8 cellular contexts compared by ENCODE assay signal in genomic region chr12:56631790-56632700, GRCh38. TPM values are rescaled to one million over a fixed set of nuclear protein-coding genes. Genes with fewer than 3 reads are reported as not detected.
DNase-seq lines count a peak whose midpoint lies in the region; ATAC-seq and TF ChIP-seq lines count a peak whose summit lies in the region.

No MANE protein-coding gene starts in this region.

- no peak for TF ChIP-seq RAD21 in neural cell (conservative IDR thresholded peaks at IDR 0.05)

- no peak for TF ChIP-seq EP300 in neural cell (conservative IDR thresholded peaks at IDR 0.05; ENCODE audit: poor library complexity, severe bottlenecking)
- TF ChIP-seq EP300 in upper lobe of left lung (IDR thresholded peaks at IDR 0.05), result no peak

- no peaks in the 10 kb centered on the region for H3K9me3 ChIP-seq in NT2/D1 (ENCODE audit: insufficient read depth, low read length)
- no peaks in the 10 kb centered on the region for H3K9me3 ChIP-seq in neural cell (ENCODE audit: low read length)
- no peaks in the 10 kb centered on the region for H3K9me3 ChIP-seq in upper lobe of left lung

- H3K27me3 ChIP-seq in NT2/D1 (ENCODE audit: insufficient read depth, insufficient read length), result no peaks in the 10 kb centered on the region
- H3K27me3 ChIP-seq in neural cell (ENCODE audit: insufficient read depth, low read depth, low read length), result no peaks in the 10 kb centered on the region
- no peaks in the 10 kb centered on the region for H3K27me3 ChIP-seq in upper lobe of left lung

- H3K9ac ChIP-seq in NT2/D1 (ENCODE audit: insufficient read length, low read depth) (peak overlapping the region; percentile 51), neural cell (ENCODE audit: low read length) (no peak overlapping the region)

- H3K4me2 ChIP-seq in neural cell (ENCODE audit: low read length), result no peak overlapping the region

- no peak for TF ChIP-seq CTCF in fibroblast of pulmonary artery (IDR thresholded peaks at IDR 0.05; ENCODE audit: low read length, missing control alignments)
- no peak for TF ChIP-seq CTCF in neural cell (IDR thresholded peaks at IDR 0.05; ENCODE audit: poor library complexity, severe bottlenecking)
- no peak for TF ChIP-seq CTCF in upper lobe of left lung (IDR thresholded peaks at IDR 0.05)

- peaks cover 15% of the 10 kb centered on the region for H3K4me1 ChIP-seq in NT2/D1 (ENCODE audit: insufficient read depth, insufficient read length)
- peaks cover 57 to 71% (median 59%) of the 10 kb centered on the region in 4 donors for H3K4me1 ChIP-seq in upper lobe of left lung

- H3K27ac ChIP-seq in neural cell (ENCODE audit: low read length) (no peak overlapping the region), upper lobe of left lung (peak overlapping the region; percentile 58 to 99 (median 94))

- no peaks in the 10 kb centered on the region for H4K20me1 ChIP-seq in neural cell (ENCODE audit: insufficient read depth)

- H3K4me3 ChIP-seq in NT2/D1 (ENCODE audit: insufficient read length, low read depth) (no peak overlapping the region), fibroblast of pulmonary artery (replicated peaks; ENCODE audit: low read depth, low read length) (peak overlapping the region; percentile 82), neural cell (ENCODE audit: low read length) (peak overlapping the region; percentile 17), upper lobe of left lung (peak overlapping the region in 3 of 4 donors; percentile 4 to 76 (median 28))

- POLR2A ChIA-PET in HEK293T (lab: Yijun Ruan, JAX), result interaction anchor here (1.5 to 3.0 kb wide), 2 partner anchors 14 to 93 kb away, joined by 4 to 11 read pairs; partner anchors contain the start of genes ATP5F1B and NACA

- H3K36me3 ChIP-seq in NT2/D1 (ENCODE audit: insufficient read depth, insufficient read length, low read length) (peaks cover 2% of the 10 kb centered on the region), neural cell (ENCODE audit: insufficient read depth, low read length) (no peaks in the 10 kb centered on the region), upper lobe of left lung (peaks cover 0 to 2% (median 0%) of the 10 kb centered on the region in 4 donors)

- H3F3A ChIP-seq in neural cell (ENCODE audit: insufficient read depth, low read length, poor library complexity, severe bottlenecking), result peaks cover 5% of the 10 kb centered on the region

- H3K9me2 ChIP-seq in neural cell (ENCODE audit: insufficient read depth, low read length), result no peaks in the 10 kb centered on the region

- peak; percentile 64 for DNase-seq in EH (ENCODE audit: low read depth)
- peak; percentile 48 for DNase-seq in HEK293T (ENCODE audit: extremely low spot score)
- no peak for DNase-seq in NT2/D1 (ENCODE audit: low read depth, low spot score)
- peak; percentile 53 for DNase-seq in activated T-helper 9 cell treated with anti-CD3 and anti-CD28 coated beads, Interleukin-2, amount 50 U/mL, for 16 hours (ENCODE audit: low read depth)
- DNase-seq in fibroblast of pulmonary artery (ENCODE audit: low read depth), result peak; percentile 43
- DNase-seq in upper lobe of left lung, result peak; percentile 84 to 93

- ATAC-seq in upper lobe of left lung (ENCODE audit: low FRiP score in 2 of 2) (peak in 1 of 2 donors; percentile 26), HG02973 (IDR thresholded peaks at IDR 0.05; ENCODE audit: unreplicated experiment) (no peak)

- peaks cover 38% of the 10 kb centered on the region for H3K79me2 ChIP-seq in neural cell (replicated peaks; ENCODE audit: insufficient read depth, low read length)

- H2AFZ ChIP-seq in neural cell (ENCODE audit: low read depth, low read length), result no peak overlapping the region

- no peak for TF ChIP-seq POLR2A in upper lobe of left lung (IDR thresholded peaks at IDR 0.05)

- CTCF ChIA-PET in HEK293T (lab: Yijun Ruan, JAX), result no interaction called here

- WGBS in upper lobe of left lung, 2 donors, result 5% methylated on average over 12 to 13 of the region's 13 CpGs

TF ChIP-seq in HEK293T, 16 proteins besides CTCF, POLR2A, EP300 and RAD21:
- TF ChIP-seq ZNF384 (IDR thresholded peaks at IDR 0.05) (no peak), FOXK2 (IDR thresholded peaks at IDR 0.05) (no peak), SP1 (IDR thresholded peaks at IDR 0.05) (no peak), L3MBTL2 (conservative IDR thresholded peaks at IDR 0.05) (no peak)

TF ChIP-seq in neural cell, 6 proteins besides CTCF, POLR2A, EP300 and RAD21:
- no peak for TF ChIP-seq EZH2 (IDR thresholded peaks at IDR 0.05; ENCODE audit: borderline replicate concordance, insufficient read depth, low read length, poor library complexity, severe bottlenecking)

RNA-seq across cellular contexts. Expression of gene BAZ2A, which starts 1.9 kb away (rescaled TPM):
- polyA plus RNA-seq in neural cell, result 11.6 and 13.8 TPM in 2 replicates
- 24.1 and 38.2 TPM in 2 replicates for polyA minus RNA-seq in neural cell
- total RNA-seq in upper lobe of left lung, result 100 to 1,000 TPM in 2 of 6 donors, 10 to 100 TPM in 4; 74.5 to 245 (median 95.5) TPM

RNA-seq across cellular contexts. Expression of gene ATP5F1B, which starts 13.7 kb away (rescaled TPM):
- polyA plus RNA-seq in neural cell, result 559 and 611 TPM in 2 replicates
- 436 and 443 TPM in 2 replicates for polyA minus RNA-seq in neural cell
- 100 to 1,000 TPM; 245 to 404 (median 317) TPM for total RNA-seq in upper lobe of left lung

RNA-seq across cellular contexts. Expression of gene PTGES3, which starts 56.0 kb away (rescaled TPM):
- polyA plus RNA-seq in neural cell, result 104 and 109 TPM in 2 replicates
- 71.8 and 86.8 TPM in 2 replicates for polyA minus RNA-seq in neural cell
- total RNA-seq in upper lobe of left lung, result 100 to 1,000 TPM in 3 of 6 donors, 10 to 100 TPM in 3; 41.9 to 156 (median 105) TPM
